Comparison of ENCODE assay signal across 9 cellular contexts in the genomic region with DNA sequence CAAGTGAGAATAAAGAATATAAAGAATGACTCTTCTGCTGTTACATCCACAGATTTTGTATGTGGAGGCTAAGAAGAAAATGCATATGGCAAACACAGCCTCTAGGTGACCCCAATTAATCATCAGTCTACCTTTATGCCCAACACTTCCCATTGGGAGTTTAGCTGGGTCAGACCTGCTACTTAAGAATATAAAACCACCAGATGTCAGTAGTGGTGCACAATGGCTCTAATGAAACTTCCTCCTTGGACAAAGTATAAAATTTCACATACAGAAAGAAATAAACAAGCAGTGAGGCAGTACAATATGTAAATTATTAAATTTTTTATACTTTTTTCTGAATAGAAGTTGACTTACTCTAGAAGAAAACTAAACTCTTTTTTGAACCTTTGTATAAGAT.
DNase-seq lines count a peak whose midpoint lies in the region; ATAC-seq and TF ChIP-seq lines count a peak whose summit lies in the region.
"Had no signal": no experiment of that assay in that cellular context is flagged by ENCODE, and none has a peak within 500 bp of the region (broad histone marks: within the 10 kb centered on the region; RNA-seq: fewer than 3 reads in every experiment).

No MANE protein-coding gene starts in this region.

- no peaks in the 10 kb centered on the region for H3F3A ChIP-seq in GM23248 (ENCODE audit: insufficient read depth)

- no peak overlapping the region for H3K4me2 ChIP-seq in GM23248 (ENCODE audit: unreplicated experiment)

- peak in 3 of 4 experiments; percentile 32 to 50 (median 38) for TF ChIP-seq CTCF in prostate gland (IDR thresholded peaks at IDR 0.05)
- TF ChIP-seq CTCF in omental fat pad (IDR thresholded peaks at IDR 0.05), result no peak

- H3K79me2 ChIP-seq in GM23248 (ENCODE audit: insufficient read depth), result no peaks in the 10 kb centered on the region

- H4K20me1 ChIP-seq in GM23248 (ENCODE audit: insufficient read depth), result no peaks in the 10 kb centered on the region

- H3K9me2 ChIP-seq in GM23248 (ENCODE audit: insufficient read depth), result no peaks in the 10 kb centered on the region

- H3K4me1 ChIP-seq in GM23248 (ENCODE audit: insufficient read depth) (no peaks in the 10 kb centered on the region), prostate gland (replicated peaks) (no peaks in the 10 kb centered on the region)

- no peak for ATAC-seq in omental fat pad (ENCODE audit: low FRiP score)

- no peak for TF ChIP-seq POLR2A in prostate gland (IDR thresholded peaks at IDR 0.05)

- H3K27me3 ChIP-seq in GM23248 (replicated peaks; ENCODE audit: insufficient read depth), result no peaks in the 10 kb centered on the region
- no peaks in the 10 kb centered on the region for H3K27me3 ChIP-seq in prostate gland (replicated peaks; ENCODE audit: insufficient read depth)

- no peak overlapping the region for H3K9ac ChIP-seq in GM23248

- DNase-seq in GM23248, result peak; percentile 59
- peak; percentile 25 for DNase-seq in NCI-H774 (lab: John Stamatoyannopoulos, UW)
- peak; percentile 0 for DNase-seq in fibroblast of peridontal ligament (ENCODE audit: extremely low read depth)
- DNase-seq in prostate gland (ENCODE audit: low spot score), result no peak
- DNase-seq in stimulated activated CD4-positive, alpha-beta T cell treated with anti-CD3 and anti-CD28 coated beads, Interleukin-4, amount 100 ng/mL, for 24 hours, result no peak
- DNase-seq in omental fat pad (ENCODE audit: low spot score), result no peak
- DNase-seq in head of caudate nucleus, result no peak
- DNase-seq: stimulated activated CD4-positive, alpha-beta T cell treated with anti-CD3 and anti-CD28 coated beads, Interleukin-4, amount 100 ng/mL, for 1 hour had no signal

- no peak overlapping the region for H2AFZ ChIP-seq in GM23248

- in situ Hi-C loops in GM23248 (cut with MboI), result no loop called here

- intact Hi-C loops in prostate gland (cut with DNase I), result loop anchor here (10.0 kb wide), 1 partner anchor 465 kb away; no protein-coding TSS in a partner anchor
- intact Hi-C loops in head of caudate nucleus (cut with DNase I), result no loop called here

- H3K9me3 ChIP-seq in GM23248 (ENCODE audit: low read depth) (no peaks in the 10 kb centered on the region), prostate gland (no peaks in the 10 kb centered on the region)

- H3K4me3 ChIP-seq in GM23248 (no peak overlapping the region), prostate gland (no peak overlapping the region)
- H3K4me3 ChIP-seq: lung had no signal

- H3K36me3 ChIP-seq in GM23248 (ENCODE audit: low read depth), result no peaks in the 10 kb centered on the region
- H3K36me3 ChIP-seq in prostate gland, result no peaks in the 10 kb centered on the region

- H3K27ac ChIP-seq in GM23248 (no peak overlapping the region), prostate gland (no peak overlapping the region)

Comparison
In these comparisons a context has a peak if more than half of its experiments do, and no peak if none do; other contexts are left out.
1. DNase-seq: peak in GM23248 (single experiment), NCI-H774 (single experiment) and fibroblast of peridontal ligament (single experiment); none in prostate gland (single experiment), stimulated activated CD4-positive, alpha-beta T cell treated with anti-CD3 and anti-CD28 coated beads, Interleukin-4, amount 100 ng/mL, for 24 hours (single experiment), omental fat pad (single experiment) and head of caudate nucleus (0 of 42).
2. CTCF ChIP-seq: peak in prostate gland (3 of 4); none in omental fat pad (0 of 3).